Comparison of ENCODE assay signal across 19 cellular contexts in the genomic region with DNA sequence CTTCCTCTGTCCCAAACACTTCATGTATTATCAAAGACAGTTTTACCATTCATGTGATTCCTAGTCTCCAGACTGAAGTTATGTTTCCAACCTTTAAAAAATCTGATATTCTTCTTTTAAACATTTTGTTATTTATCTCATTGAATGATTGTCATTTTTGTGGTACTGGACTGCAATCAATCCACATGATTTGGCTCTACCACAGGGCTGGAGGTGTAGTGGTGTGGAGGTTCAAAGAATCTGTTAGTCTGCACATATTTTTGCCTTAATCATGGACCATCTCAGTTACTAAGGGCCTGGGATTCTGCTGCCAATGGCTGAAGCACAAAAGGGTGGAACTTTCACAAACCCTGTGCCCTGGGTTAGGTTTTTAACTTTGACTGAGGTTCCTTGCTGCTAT.
"Had no signal": no experiment of that assay in that cellular context is flagged by ENCODE, and none has a peak within 500 bp of the region (broad histone marks: within the 10 kb centered on the region; RNA-seq: fewer than 3 reads in every experiment).

No MANE protein-coding gene starts in this region.

- DNase-seq: dermis blood vessel endothelial cell; dorsolateral prefrontal cortex; effector CD4-positive, alpha-beta T cell; effector memory CD4-positive, alpha-beta T cell; foreskin keratinocyte; heart left ventricle; hypothalamus; immature natural killer cell; left cardiac atrium; left lung; left ventricle myocardium superior; lower lobe of right lung; mesenchymal stem cell; mucosa of descending colon; naive B cell had no signal

- H3K27me3 ChIP-seq: esophagus muscularis mucosa, foreskin keratinocyte, gastroesophageal sphincter, heart left ventricle, hepatocyte, left lung had no signal

- H3K27ac ChIP-seq: coronary artery, dorsolateral prefrontal cortex, esophagus muscularis mucosa, foreskin keratinocyte, gastroesophageal sphincter, heart left ventricle, hepatocyte, left lung, lower lobe of right lung had no signal

- H3K79me2 ChIP-seq: hepatocyte had no signal

- H3K4me3 ChIP-seq: coronary artery, dorsolateral prefrontal cortex, esophagus muscularis mucosa, gastroesophageal sphincter, heart left ventricle, hepatocyte, left lung, lower lobe of right lung, mucosa of descending colon had no signal

- H3K36me3 ChIP-seq: esophagus muscularis mucosa, gastroesophageal sphincter, heart left ventricle, left lung, lower lobe of right lung had no signal

- ATAC-seq: foreskin keratinocyte, gastroesophageal sphincter, heart left ventricle, left cardiac atrium, left lung, left ventricle myocardium superior, lower lobe of right lung, mucosa of descending colon had no signal

- H3K4me1 ChIP-seq: esophagus muscularis mucosa, foreskin keratinocyte, gastroesophageal sphincter, heart left ventricle, left lung, lower lobe of right lung had no signal

- H2AFZ ChIP-seq: hepatocyte had no signal

- H3K4me2 ChIP-seq: hepatocyte had no signal
